ENCODE assay signal across 15 cellular contexts in genomic region chr4:83247415-83248357, GRCh38.
"Had no signal": no experiment of that assay in that cellular context is flagged by ENCODE, and none has a peak within 500 bp of the region (broad histone marks: within the 10 kb centered on the region; RNA-seq: fewer than 3 reads in every experiment).

No MANE protein-coding gene starts in this region.

- H3K4me1 Mint-ChIP-seq: nephron had no signal

- H3K36me3 ChIP-seq: thyroid gland had no signal

- H3K9me3 ChIP-seq: psoas muscle, thyroid gland had no signal

- H3K4me1 ChIP-seq: psoas muscle had no signal

- ATAC-seq: activated CD4-positive, CD25-positive, alpha-beta regulatory T cell treated with anti-CD3 and anti-CD28 coated beads, Interleukin-2, amount 50 U/mL, for 24 hours; psoas muscle had no signal

- FAIRE-seq: astrocyte had no signal

- H3K4me3 Mint-ChIP-seq: activated CD4-positive, alpha-beta memory T cell treated with anti-CD3 and anti-CD28 coated beads for 36 hours; nephron; T-helper 2 cell treated with Interferon-gamma antibody and Interleukin-4, amounts not matched to agents 5 μg/mL and 100 μg/mL, for 36 hours had no signal

- H3K27ac ChIP-seq: psoas muscle, thyroid gland had no signal

- DNase-seq: activated CD4-positive, alpha-beta memory T cell treated with anti-CD3 and anti-CD28 coated beads for 36 hours; activated gamma-delta T cell treated with Interleukin-2 at 50 U/mL for 16 hours; activated T-cell treated with anti-CD3 and anti-CD28 coated beads, Interleukin-2, amount 50 U/mL, for 48 hours; caudate nucleus; cortex of kidney; effector memory CD4-positive, alpha-beta T cell; erythroblast; hypothalamus; psoas muscle; stimulated activated CD4-positive, alpha-beta T cell treated with anti-CD3 and anti-CD28 coated beads, Interleukin-12 subunit alpha, Interleukin-12 subunit beta, amount 100 ng/mL, for 4 hours; thyroid gland had no signal

- H3K4me3 ChIP-seq: psoas muscle, thyroid gland had no signal

- H3K27me3 ChIP-seq: thyroid gland had no signal

- H3K27ac Mint-ChIP-seq: activated CD4-positive, alpha-beta memory T cell treated with anti-CD3 and anti-CD28 coated beads for 36 hours; nephron; T-helper 2 cell treated with Interferon-gamma antibody and Interleukin-4, amounts not matched to agents 5 μg/mL and 100 μg/mL, for 36 hours had no signal
